In the genomic region with DNA sequence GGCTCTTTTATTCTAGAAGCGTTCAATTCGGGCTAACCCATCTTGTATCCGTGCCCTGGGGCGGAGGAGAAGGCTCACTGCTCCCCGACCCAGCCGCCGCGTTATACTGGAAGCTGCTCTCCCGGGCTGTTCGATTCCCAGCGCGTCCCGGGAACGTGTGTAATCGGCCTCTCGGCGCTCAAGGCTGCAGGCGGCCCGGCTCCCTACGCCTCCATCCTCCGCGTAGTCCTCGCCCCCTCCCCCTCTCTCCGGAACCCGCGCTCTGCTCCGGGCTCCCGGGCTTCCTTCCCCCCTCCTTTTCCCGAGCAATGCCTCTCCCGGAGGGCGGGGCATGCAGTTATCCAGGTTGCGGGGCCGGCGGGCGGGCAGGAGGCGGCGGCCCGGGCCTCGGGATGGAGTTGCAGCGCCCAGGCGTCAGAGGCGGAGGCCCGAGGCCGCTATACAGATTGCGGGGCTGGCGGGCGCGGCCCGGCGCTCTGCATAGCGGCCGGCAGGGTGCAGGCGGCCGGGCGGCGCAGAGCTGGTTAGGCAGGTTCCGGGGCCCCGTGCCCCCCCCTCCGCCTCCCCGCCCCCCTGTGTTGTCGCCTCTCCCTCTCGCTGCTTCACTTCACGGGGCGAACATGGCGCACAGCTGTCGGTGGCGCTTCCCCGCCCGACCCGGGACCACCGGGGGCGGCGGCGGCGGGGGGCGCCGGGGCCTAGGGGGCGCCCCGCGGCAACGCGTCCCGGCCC, we compare ENCODE assay signal across 8 cellular contexts. TPM values are rescaled to one million over a fixed set of nuclear protein-coding genes. Genes with fewer than 3 reads are reported as not detected.
DNase-seq lines count a peak whose midpoint lies in the region; ATAC-seq and TF ChIP-seq lines count a peak whose summit lies in the region.

A gene (plus strand): TSS at position 600 of the 732 bp plus-strand sequence. CDS start 21 bp downstream, at position 621.

- peak within 1 kb of the TSS; percentile 95 for H2AFZ ChIP-seq in osteoblast (ENCODE audit: low read length)

- peaks cover 40% of the 10 kb centered on the region for H4K20me1 ChIP-seq in osteoblast (ENCODE audit: insufficient read depth, low read length)

- H3K9me3 ChIP-seq in osteoblast (ENCODE audit: low read depth, low read length) (no peaks in the 10 kb centered on the region), testis (no peaks in the 10 kb centered on the region)

- TF ChIP-seq CTCF in osteoblast (IDR thresholded peaks at IDR 0.05; ENCODE audit: extremely low read depth, low read depth, low read length): no peak
- TF ChIP-seq CTCF in testis (IDR thresholded peaks at IDR 0.05): peak in 2 of 3 experiments; percentile 88 to 96

- DNase-seq in GM04504 (ENCODE audit: low read depth) (peak; percentile 96), NCI-H1105 (lab: John Stamatoyannopoulos, UW) (peak; percentile 100), SKM-1 (lab: John Stamatoyannopoulos, UW; ENCODE audit: unreplicated experiment) (peak; percentile 92), glomerular visceral epithelial cell (ENCODE audit: extremely low spot score) (peak; percentile 98), osteoblast (ENCODE audit: insufficient read length, low spot score, missing footprints) (peak; percentile 98), testis (peak; percentile 95)
- peak; percentile 89 to 98 for DNase-seq in activated naive CD4-positive, alpha-beta T cell treated with anti-CD3 and anti-CD28 coated beads, Interleukin-2, amount 50 U/mL, for 72 hours (ENCODE audit: low spot score in 2 of 2)

- 0 to 1% methylated on average over 10 to 52 of the region's 83 CpGs for WGBS in testis, 2 donors

- no peaks in the 10 kb centered on the region for H3K9me3 Mint-ChIP-seq in activated naive CD4-positive, alpha-beta T cell treated with anti-CD3 and anti-CD28 coated beads, Interleukin-2, amount 50 U/mL, for 72 hours

- H3K36me3 Mint-ChIP-seq in activated naive CD4-positive, alpha-beta T cell treated with anti-CD3 and anti-CD28 coated beads, Interleukin-2, amount 50 U/mL, for 72 hours: peaks cover 0 to 5% of the 10 kb centered on the region in 2 donors

- intact Hi-C loops in testis (cut with DNase I; ENCODE audit: low total_unique reads): no loop called here

- peak within 1 kb of the TSS; percentile 90 to 96 for H3K27ac Mint-ChIP-seq in activated naive CD4-positive, alpha-beta T cell treated with anti-CD3 and anti-CD28 coated beads, Interleukin-2, amount 50 U/mL, for 72 hours

- H3K36me3 ChIP-seq in osteoblast (ENCODE audit: insufficient read depth, low read length): no peaks in the 10 kb centered on the region
- H3K36me3 ChIP-seq in testis (ENCODE audit: low read depth, missing control alignments): no peaks in the 10 kb centered on the region

- ATAC-seq in HG02623 (IDR thresholded peaks at IDR 0.05; ENCODE audit: unreplicated experiment): peak; percentile 56
- peak; percentile 52 to 56 for ATAC-seq in activated naive CD4-positive, alpha-beta T cell treated with anti-CD3 and anti-CD28 coated beads, Interleukin-2, amount 50 U/mL, for 72 hours

- peaks cover 25% of the 10 kb centered on the region for H3K4me1 ChIP-seq in osteoblast (ENCODE audit: insufficient read depth, low read length)
- peaks cover 20% of the 10 kb centered on the region for H3K4me1 ChIP-seq in testis

- H3K27me3 ChIP-seq in osteoblast (ENCODE audit: insufficient read depth, low read length) (no peaks in the 10 kb centered on the region), testis (no peaks in the 10 kb centered on the region)

- peak within 1 kb of the TSS; percentile 82 for H3K4me3 ChIP-seq in osteoblast (ENCODE audit: insufficient read depth, low read length)
- H3K4me3 ChIP-seq in testis: peak within 1 kb of the TSS; percentile 88 to 94

- peaks cover 46% of the 10 kb centered on the region for H3K79me2 ChIP-seq in osteoblast (ENCODE audit: insufficient read depth, low read length)

- peak within 1 kb of the TSS; percentile 100 for H3K4me2 ChIP-seq in osteoblast (ENCODE audit: insufficient read depth, low read length)

- TF ChIP-seq POLR2A in testis (IDR thresholded peaks at IDR 0.05): no peak

- H3K27ac ChIP-seq in osteoblast (ENCODE audit: low read depth, low read length): peak within 1 kb of the TSS; percentile 77
- H3K27ac ChIP-seq in testis: peak within 1 kb of the TSS; percentile 96

RNA-seq across cellular contexts. Expression of the gene that starts here (rescaled TPM):
- total RNA-seq in activated naive CD4-positive, alpha-beta T cell treated with anti-CD3 and anti-CD28 coated beads, Interleukin-2, amount 50 U/mL, for 72 hours: 10 to 100 TPM; 71.4 to 99.3 TPM
- 38.4 and 49.5 TPM in 2 replicates for total RNA-seq in osteoblast
- total RNA-seq in testis: 100 to 1,000 TPM; 106 to 107 TPM
- polyA plus RNA-seq in testis (ENCODE audit: insufficient read depth, low read depth, low replicate concordance): 22.7 TPM

Comparison
In these comparisons a context has a peak if more than half of its experiments do, and no peak if none do; other contexts are left out.
1. Peak in every context shown above with its lines: DNase-seq, ATAC-seq, H3K4me3 ChIP-seq and H3K27ac ChIP-seq.